In the genomic region with DNA sequence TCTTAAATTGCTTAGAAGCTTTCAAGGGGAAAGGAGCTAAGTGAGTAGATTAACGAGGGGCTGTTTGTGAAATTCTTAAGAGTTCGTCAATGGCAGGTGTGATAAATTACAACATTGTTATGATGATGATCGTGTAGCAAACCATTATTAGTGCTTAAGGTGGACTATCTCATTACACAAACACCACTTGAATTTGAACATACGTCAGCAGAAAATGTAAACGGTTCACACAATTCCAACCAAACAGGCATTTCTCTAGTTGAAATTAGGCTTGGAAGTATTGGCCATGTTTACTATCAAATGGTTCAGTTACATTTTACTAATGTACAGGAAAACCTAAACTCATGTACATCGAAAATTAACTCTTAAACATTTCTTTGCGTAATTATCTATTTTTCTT, we compare ENCODE assay signal across 26 cellular contexts.
"Had no signal": no experiment of that assay in that cellular context is flagged by ENCODE, and none has a peak within 500 bp of the region (broad histone marks: within the 10 kb centered on the region; RNA-seq: fewer than 3 reads in every experiment).

No MANE protein-coding gene starts in this region.

- H3K27ac ChIP-seq: gastroesophageal sphincter, hepatocyte, ovary, sigmoid colon, thoracic aorta had no signal

- H3K4me1 ChIP-seq: gastroesophageal sphincter, sigmoid colon had no signal

- DNase-seq: activated CD4-positive, alpha-beta memory T cell treated with anti-CD3 and anti-CD28 coated beads, Interleukin-2, amount 10 ng/mL, durations not matched to agents 7 days and 5 days; activated CD4-positive, alpha-beta T cell treated with anti-CD3 and anti-CD28 coated beads for 1 hour; activated CD4-positive, alpha-beta T cell treated with anti-CD3 and anti-CD28 coated beads, Interleukin-2, amount 10 ng/mL, durations not matched to agents 7 days and 5 days; activated gamma-delta T cell treated with Interleukin-2 at 50 U/mL for 16 hours; activated naive CD4-positive, alpha-beta T cell treated with anti-CD3 and anti-CD28 coated beads, Interleukin-2, amount 50 U/mL, for 16 hours; activated T-cell treated with anti-CD3 and anti-CD28 coated beads, Interleukin-2, amount 50 U/mL, for 4 hours; amniotic stem cell; caudate nucleus; kidney; left colon; naive B cell; ovary; sigmoid colon; small intestine; stimulated activated CD4-positive, alpha-beta T cell treated with anti-CD3 and anti-CD28 coated beads, Interleukin-4, amount 100 ng/mL, for 24 hours; trophoblast cell had no signal

- H3K4me1 Mint-ChIP-seq: activated CD4-positive, alpha-beta memory T cell treated with anti-CD3 and anti-CD28 coated beads, Interleukin-2, amount 10 ng/mL, durations not matched to agents 7 days and 5 days; activated CD4-positive, alpha-beta T cell treated with anti-CD3 and anti-CD28 coated beads, Interleukin-2, amount 10 ng/mL, durations not matched to agents 7 days and 5 days; activated T-helper 17 cell treated with anti-CD3 and anti-CD28 coated beads, Interleukin-2, amount 50 U/mL, for 72 hours; naive B cell; stimulated activated effector memory CD8-positive, alpha-beta T cell treated with anti-CD3 and anti-CD28 coated beads, Interleukin-12 subunit alpha, Interleukin-12 subunit beta, amount 100 ng/mL, for 72 hours had no signal

- H3K36me3 Mint-ChIP-seq: mesothelial cell of epicardium; naive B cell; stimulated activated effector memory CD8-positive, alpha-beta T cell treated with anti-CD3 and anti-CD28 coated beads, Interleukin-12 subunit alpha, Interleukin-12 subunit beta, amount 100 ng/mL, for 72 hours had no signal

- H3K4me3 ChIP-seq: gastroesophageal sphincter, hepatocyte, ovary, sigmoid colon, thoracic aorta had no signal

- H3K36me3 ChIP-seq: gastroesophageal sphincter, ovary, sigmoid colon, thoracic aorta had no signal

- H3K27me3 Mint-ChIP-seq: activated CD4-positive, alpha-beta memory T cell treated with anti-CD3 and anti-CD28 coated beads, Interleukin-2, amount 10 ng/mL, durations not matched to agents 7 days and 5 days; activated CD4-positive, alpha-beta T cell treated with anti-CD3 and anti-CD28 coated beads, Interleukin-2, amount 10 ng/mL, durations not matched to agents 7 days and 5 days; activated T-helper 17 cell treated with anti-CD3 and anti-CD28 coated beads, Interleukin-2, amount 50 U/mL, for 72 hours; progenitor cell of endocrine pancreas; stimulated activated naive CD8-positive, alpha-beta T cell treated with anti-CD3 and anti-CD28 coated beads, Interleukin-15, Interleukin-2, amounts not matched to agents 100 ng/mL and 50 ng/mL, for 24 hours had no signal

- FAIRE-seq: endothelial cell of umbilical vein, small intestine, urothelium cell line had no signal

- H3K4me3 Mint-ChIP-seq: activated CD4-positive, alpha-beta memory T cell treated with anti-CD3 and anti-CD28 coated beads, Interleukin-2, amount 10 ng/mL, durations not matched to agents 7 days and 5 days; activated CD4-positive, alpha-beta T cell treated with anti-CD3 and anti-CD28 coated beads, Interleukin-2, amount 10 ng/mL, durations not matched to agents 7 days and 5 days; activated T-cell treated with anti-CD3 and anti-CD28 coated beads, Interleukin-2, amount 50 U/mL, for 4 hours; activated T-helper 17 cell treated with anti-CD3 and anti-CD28 coated beads, Interleukin-2, amount 50 U/mL, for 72 hours; mesothelial cell of epicardium; naive B cell; stimulated activated effector memory CD8-positive, alpha-beta T cell treated with anti-CD3 and anti-CD28 coated beads, Interleukin-12 subunit alpha, Interleukin-12 subunit beta, amount 100 ng/mL, for 72 hours; stimulated activated naive CD8-positive, alpha-beta T cell treated with anti-CD3 and anti-CD28 coated beads, Interleukin-15, Interleukin-2, amounts not matched to agents 100 ng/mL and 50 ng/mL, for 24 hours had no signal

- H2AFZ ChIP-seq: hepatocyte had no signal

- H3K4me2 ChIP-seq: hepatocyte had no signal

- H3K27me3 ChIP-seq: gastroesophageal sphincter, hepatocyte, ovary, sigmoid colon had no signal

- ATAC-seq: activated T-cell treated with anti-CD3 and anti-CD28 coated beads, Interleukin-2, amount 50 U/mL, for 4 hours; activated T-helper 17 cell treated with anti-CD3 and anti-CD28 coated beads, Interleukin-2, amount 50 U/mL, for 72 hours; gastroesophageal sphincter; left colon; stimulated activated effector memory CD8-positive, alpha-beta T cell treated with anti-CD3 and anti-CD28 coated beads, Interleukin-12 subunit alpha, Interleukin-12 subunit beta, amount 100 ng/mL, for 72 hours had no signal

- H3K9me3 ChIP-seq: gastroesophageal sphincter, ovary, sigmoid colon, thoracic aorta had no signal

- H3K79me2 ChIP-seq: hepatocyte had no signal

- H3K27ac Mint-ChIP-seq: activated CD4-positive, alpha-beta memory T cell treated with anti-CD3 and anti-CD28 coated beads, Interleukin-2, amount 10 ng/mL, durations not matched to agents 7 days and 5 days; activated CD4-positive, alpha-beta T cell treated with anti-CD3 and anti-CD28 coated beads, Interleukin-2, amount 10 ng/mL, durations not matched to agents 7 days and 5 days; activated T-helper 17 cell treated with anti-CD3 and anti-CD28 coated beads, Interleukin-2, amount 50 U/mL, for 72 hours; mesothelial cell of epicardium; naive B cell; progenitor cell of endocrine pancreas; stimulated activated effector memory CD8-positive, alpha-beta T cell treated with anti-CD3 and anti-CD28 coated beads, Interleukin-12 subunit alpha, Interleukin-12 subunit beta, amount 100 ng/mL, for 72 hours; stimulated activated naive CD8-positive, alpha-beta T cell treated with anti-CD3 and anti-CD28 coated beads, Interleukin-15, Interleukin-2, amounts not matched to agents 100 ng/mL and 50 ng/mL, for 24 hours had no signal
